ENCODE assay signal across 10 cellular contexts in the genomic region with DNA sequence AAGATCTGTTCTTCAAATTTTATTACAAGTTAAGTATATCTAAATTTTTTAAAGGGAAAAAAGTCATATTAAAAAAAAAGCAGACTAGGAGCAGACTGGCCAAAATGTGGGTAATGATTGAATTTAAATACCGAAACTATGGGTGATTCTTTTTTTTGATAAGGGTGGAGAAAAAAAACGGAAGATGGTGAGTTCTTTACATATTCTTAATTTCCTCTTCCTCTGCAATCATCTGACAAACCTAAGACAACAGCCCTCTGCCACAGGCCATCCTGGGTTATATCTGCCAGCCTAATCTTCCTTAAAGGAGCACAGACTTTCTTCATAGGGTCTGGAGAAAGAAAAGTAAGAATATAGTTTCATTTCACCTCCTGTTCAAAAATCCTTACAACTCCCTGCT.
DNase-seq lines count a peak whose midpoint lies in the region; ATAC-seq and TF ChIP-seq lines count a peak whose summit lies in the region.
"Had no signal": no experiment of that assay in that cellular context is flagged by ENCODE, and none has a peak within 500 bp of the region (broad histone marks: within the 10 kb centered on the region; RNA-seq: fewer than 3 reads in every experiment).

No MANE protein-coding gene starts in this region.

- peak overlapping the region; percentile 18 for H3K4me2 ChIP-seq in hepatocyte

- no peak for ATAC-seq in HG02759 (IDR thresholded peaks at IDR 0.05; ENCODE audit: unreplicated experiment)

- peak overlapping the region; percentile 68 for H3K27ac ChIP-seq in hepatocyte
- peak overlapping the region; percentile 72 for H3K27ac ChIP-seq in stomach smooth muscle (ENCODE audit: low read length)

- peaks cover 74% of the 10 kb centered on the region for H3K79me2 ChIP-seq in hepatocyte

- peaks cover 13% of the 10 kb centered on the region for H4K20me1 ChIP-seq in hepatocyte (ENCODE audit: insufficient read depth, poor library complexity, severe bottlenecking)

- H3K4me1 ChIP-seq in hepatocyte (ENCODE audit: insufficient read depth) (peaks cover 29% of the 10 kb centered on the region), stomach smooth muscle (ENCODE audit: control insufficient read depth, insufficient read depth, low read length) (peaks cover 41% of the 10 kb centered on the region)

- TF ChIP-seq CTCF in hepatocyte (IDR thresholded peaks at IDR 0.05; ENCODE audit: poor library complexity): no peak

- H3K9ac ChIP-seq in stomach smooth muscle (ENCODE audit: low read length in 2 of 2): peak overlapping the region in 1 of 2 donors; percentile 55

- H3K27ac Mint-ChIP-seq in activated CD4-positive, alpha-beta T cell treated with anti-CD3 and anti-CD28 coated beads, Interleukin-2, amount 10 ng/mL, durations not matched to agents 24 days and 14 days: no peak overlapping the region

- no peak overlapping the region for H3K4me3 ChIP-seq in hepatocyte
- peak overlapping the region in 1 of 2 donors; percentile 62 for H3K4me3 ChIP-seq in stomach smooth muscle (ENCODE audit: low read length in 2 of 2)

- no peak for DNase-seq in activated CD4-positive, alpha-beta T cell treated with anti-CD3 and anti-CD28 coated beads, Interleukin-2, amount 10 ng/mL, durations not matched to agents 24 days and 14 days
- no peak for DNase-seq in activated CD4-positive, alpha-beta T cell treated with anti-CD3 and anti-CD28 coated beads, Interleukin-2, amount 50 U/mL, for 48 hours
- DNase-seq in OCI-M1 (lab: John Stamatoyannopoulos, UW): peak; percentile 64
- DNase-seq in hepatocyte (ENCODE audit: low spot score): no peak
- DNase-seq in activated gamma-delta T cell treated with Interleukin-2 at 50 U/mL for 16 hours: no peak
- DNase-seq in D341Med (ENCODE audit: low spot score): no peak
- DNase-seq: SIG-M5; stimulated activated CD8-positive, alpha-beta memory T cell treated with anti-CD3 and anti-CD28 coated beads, Interleukin-4, amount 100 ng/mL, for 48 hours had no signal

- H2AFZ ChIP-seq in hepatocyte: no peak overlapping the region

- H3K27me3 ChIP-seq in hepatocyte (no peaks in the 10 kb centered on the region), stomach smooth muscle (ENCODE audit: control insufficient read depth in 1 of 2, insufficient read depth in 2 of 2, low read length in 2 of 2) (no peaks in the 10 kb centered on the region)

- no peaks in the 10 kb centered on the region for H3K9me3 ChIP-seq in hepatocyte (ENCODE audit: low read depth)
- H3K9me3 ChIP-seq in stomach smooth muscle (ENCODE audit: control insufficient read depth in 2 of 2, low read length in 2 of 2): no peaks in the 10 kb centered on the region

- H3K36me3 ChIP-seq in hepatocyte (replicated peaks; ENCODE audit: insufficient read depth, low read depth) (no peaks in the 10 kb centered on the region), stomach smooth muscle (ENCODE audit: control insufficient read depth in 2 of 2, insufficient read depth in 2 of 2, low read length in 2 of 2) (no peaks in the 10 kb centered on the region)

- no peaks in the 10 kb centered on the region for H3K9me2 ChIP-seq in hepatocyte (replicated peaks; ENCODE audit: insufficient read depth)

- no peaks in the 10 kb centered on the region for H3K27me3 Mint-ChIP-seq in activated CD4-positive, alpha-beta T cell treated with anti-CD3 and anti-CD28 coated beads, Interleukin-2, amount 10 ng/mL, durations not matched to agents 24 days and 14 days

- H3K9me3 Mint-ChIP-seq in activated CD4-positive, alpha-beta T cell treated with anti-CD3 and anti-CD28 coated beads, Interleukin-2, amount 10 ng/mL, durations not matched to agents 24 days and 14 days: no peaks in the 10 kb centered on the region

- H3K4me1 Mint-ChIP-seq in activated CD4-positive, alpha-beta T cell treated with anti-CD3 and anti-CD28 coated beads, Interleukin-2, amount 10 ng/mL, durations not matched to agents 24 days and 14 days: peaks cover 48% of the 10 kb centered on the region

- H3K4me3 Mint-ChIP-seq in activated CD4-positive, alpha-beta T cell treated with anti-CD3 and anti-CD28 coated beads, Interleukin-2, amount 10 ng/mL, durations not matched to agents 24 days and 14 days: peak overlapping the region; percentile 4

- H3K36me3 Mint-ChIP-seq in activated CD4-positive, alpha-beta T cell treated with anti-CD3 and anti-CD28 coated beads, Interleukin-2, amount 10 ng/mL, durations not matched to agents 24 days and 14 days (ENCODE audit: low read depth): peaks cover 2% of the 10 kb centered on the region

- WGBS in hepatocyte (ENCODE audit: low lambda C conversion rate, missing lambda C conversion rate): 84% methylated on average over 2 of the region's 2 CpGs

- intact Hi-C loops in activated CD4-positive, alpha-beta T cell treated with anti-CD3 and anti-CD28 coated beads, Interleukin-2, amount 10 ng/mL, durations not matched to agents 24 days and 14 days (cut with micrococcal nuclease): no loop called here
